Comparison of ENCODE assay signal across 25 cellular contexts in genomic region chr14:30935445-30935844, GRCh38.
DNase-seq lines count a peak whose midpoint lies in the region; ATAC-seq, FAIRE-seq and TF ChIP-seq lines count a peak whose summit lies in the region.
"Had no signal": no experiment of that assay in that cellular context is flagged by ENCODE, and none has a peak within 500 bp of the region (broad histone marks: within the 10 kb centered on the region; RNA-seq: fewer than 3 reads in every experiment).

No MANE protein-coding gene starts in this region.

- peaks cover 6% of the 10 kb centered on the region for H3K79me2 ChIP-seq in endothelial cell of umbilical vein (ENCODE audit: control insufficient read depth, insufficient read depth, low read length)

- H3K27me3 Mint-ChIP-seq in activated T-cell treated with anti-CD3 and anti-CD28 coated beads, Interleukin-2, amount 50 U/mL, for 72 hours (ENCODE audit: low read depth) = no peaks in the 10 kb centered on the region
- no peaks in the 10 kb centered on the region; the same call in 1 of the 2 replicates for H3K27me3 Mint-ChIP-seq in HFFc6 (ENCODE audit: insufficient read depth)
- H3K27me3 Mint-ChIP-seq in T-helper 17 cell = no peaks in the 10 kb centered on the region
- H3K27me3 Mint-ChIP-seq: B cell had no signal

- peaks cover 0 to 8% of the 10 kb centered on the region in 2 experiments for H3K36me3 ChIP-seq in endothelial cell of umbilical vein (ENCODE audit: control insufficient read depth in 2 of 2, extremely low read depth in 1 of 2, insufficient read depth in 2 of 2, low read length in 2 of 2)

- no TSS peak for BruUV-seq in endothelial cell of umbilical vein (replicated peaks; lab: Mats Ljungman, UMichigan)

- no peak for FAIRE-seq in endothelial cell of umbilical vein (lab: Jason Lieb, UNC)

- POLR2A ChIA-PET in endothelial cell of umbilical vein (lab: Charles Lee) = no interaction called here

- H3K4me2 ChIP-seq in endothelial cell of umbilical vein (ENCODE audit: insufficient read depth, low read length) = no peak overlapping the region
- H3K4me2 ChIP-seq: GM23338, PC-9 had no signal

- no peaks in the 10 kb centered on the region for H3K9me3 Mint-ChIP-seq in activated T-cell treated with anti-CD3 and anti-CD28 coated beads, Interleukin-2, amount 50 U/mL, for 72 hours
- H3K9me3 Mint-ChIP-seq in HFFc6 = no peaks in the 10 kb centered on the region
- H3K9me3 Mint-ChIP-seq: CD8-positive, alpha-beta T cell; GM23338 had no signal

- CTCF ChIA-PET in endothelial cell of umbilical vein (lab: Charles Lee) = interaction anchor here (1.3 kb wide), 1 partner anchor 13 kb away, joined by 3 read pairs; no protein-coding TSS in a partner anchor

- H3K4me1 Mint-ChIP-seq in activated T-cell treated with anti-CD3 and anti-CD28 coated beads, Interleukin-2, amount 50 U/mL, for 72 hours (ENCODE audit: low read depth) = no peaks in the 10 kb centered on the region
- H3K4me1 Mint-ChIP-seq in HFFc6 (ENCODE audit: low read depth) (peaks cover 36% of the 10 kb centered on the region), T-helper 17 cell (peaks cover 10% of the 10 kb centered on the region)
- H3K4me1 Mint-ChIP-seq: B cell, GM23338 had no signal

- no peak overlapping the region for H3K4me3 ChIP-seq in endothelial cell of umbilical vein (replicated peaks in 1 of 3; ENCODE audit: insufficient read depth in 1 of 3, low read depth in 1 of 3, low read length in 3 of 3)
- H3K4me3 ChIP-seq: GM23338, HAP-1, PC-9 had no signal

- H3K27ac ChIP-seq in endothelial cell of umbilical vein (ENCODE audit: insufficient read depth, low read depth, low read length) = no peak overlapping the region
- H3K27ac ChIP-seq: 22Rv1, C4-2B, PC-9 had no signal

- intact Hi-C loops in endothelial cell of umbilical vein (cut with micrococcal nuclease) = no loop called here

- no peaks in the 10 kb centered on the region for H3K9me1 ChIP-seq in endothelial cell of umbilical vein (replicated peaks; ENCODE audit: control insufficient read depth, extremely low read depth, insufficient read depth, low read length)

- H3K9me3 ChIP-seq in T-helper 17 cell (ENCODE audit: control insufficient read depth, low read length, poor library complexity, severe bottlenecking) (no peaks in the 10 kb centered on the region), endothelial cell of umbilical vein (replicated peaks; ENCODE audit: control insufficient read depth, insufficient read depth, low read length) (no peaks in the 10 kb centered on the region)
- H3K9me3 ChIP-seq: Caco-2, HAP-1 had no signal

- H2AFZ ChIP-seq in endothelial cell of umbilical vein (ENCODE audit: low read depth, low read length) = no peak overlapping the region
- H2AFZ ChIP-seq: GM23338, PC-9 had no signal

- peaks cover 11% of the 10 kb centered on the region for H3K4me1 ChIP-seq in endothelial cell of umbilical vein (ENCODE audit: control insufficient read depth, extremely low read depth, insufficient read depth, low read length)
- H3K4me1 ChIP-seq: Caco-2 had no signal

- TF ChIP-seq CTCF in HFFc6 (IDR thresholded peaks at IDR 0.05) (no peak), endothelial cell of umbilical vein (IDR thresholded peaks at IDR 0.05; ENCODE audit: extremely low read depth in 1 of 2, insufficient read depth in 1 of 2, low read depth in 1 of 2, low read length in 2 of 2) (no peak)

- H3K27me3 ChIP-seq in endothelial cell of umbilical vein (ENCODE audit: control insufficient read depth in 2 of 2, insufficient read depth in 2 of 2, low read length in 2 of 2) = no peaks in the 10 kb centered on the region

- H3K36me3 Mint-ChIP-seq in activated T-cell treated with anti-CD3 and anti-CD28 coated beads, Interleukin-2, amount 50 U/mL, for 72 hours (ENCODE audit: insufficient read depth in 2 of 2) = peaks cover 3 to 11% of the 10 kb centered on the region in 2 donors
- H3K36me3 Mint-ChIP-seq in HFFc6 (ENCODE audit: low read depth) (peaks cover 17% of the 10 kb centered on the region), T-helper 17 cell (ENCODE audit: low read depth) (peaks cover 2% of the 10 kb centered on the region)

- no peak for DNase-seq in activated T-cell treated with anti-CD3 and anti-CD28 coated beads, Interleukin-2, amount 50 U/mL, for 72 hours
- no peak for DNase-seq in activated T-cell treated with anti-CD3 and anti-CD28 coated beads, Interleukin-2, amount 50 U/mL, for 1 hour
- DNase-seq in HFFc6 (peak; percentile 5), T-helper 17 cell (no peak), endothelial cell of umbilical vein (ENCODE audit: low read depth, low spot score) (no peak), hypothalamus (lab: John Stamatoyannopoulos, UW) (no peak)
- DNase-seq: Caco-2; CD8-positive, alpha-beta T cell; NCI-H1092 treated with DMSO at 0.1 percent for 48 hours; NCI-H146; NCI-H1930; NCI-H2107; NCI-H524; NCI-H774; NK-92 treated with Interleukin-12 subunit alpha and Interleukin-12 subunit beta, amount 100 ng/mL, for 24 hours; PC-9; Right ventricle myocardium superior; RPMI8226 had no signal

- H3K27ac Mint-ChIP-seq in activated T-cell treated with anti-CD3 and anti-CD28 coated beads, Interleukin-2, amount 50 U/mL, for 72 hours = peak overlapping the region; percentile 24
- H3K27ac Mint-ChIP-seq in HFFc6 (peak overlapping the region; percentile 25; the same call in 1 of the 2 replicates), T-helper 17 cell (peak overlapping the region; percentile 84)
- H3K27ac Mint-ChIP-seq: B cell, GM23338 had no signal

- H4K20me1 ChIP-seq in endothelial cell of umbilical vein (replicated peaks; ENCODE audit: control insufficient read depth, extremely low read depth, insufficient read depth, low read length) = peaks cover 3% of the 10 kb centered on the region

- dilution Hi-C loops in endothelial cell of umbilical vein (cut with MboI; ENCODE audit: extremely low pct_ligation_motif_present, low sequenced_read_pairs) = no loop called here

- no peak for ATAC-seq in activated T-cell treated with anti-CD3 and anti-CD28 coated beads, Interleukin-2, amount 50 U/mL, for 72 hours (replicated peaks in 1 of 2)
- no peak for ATAC-seq in T-helper 17 cell
- ATAC-seq in GM18519 (IDR thresholded peaks at IDR 0.05; ENCODE audit: low FRiP score, unreplicated experiment) = no peak
- ATAC-seq in HG02610 (IDR thresholded peaks at IDR 0.05; ENCODE audit: unreplicated experiment) = no peak
- ATAC-seq: CD8-positive, alpha-beta T cell; GM23338 had no signal

- H3K4me3 Mint-ChIP-seq in activated T-cell treated with anti-CD3 and anti-CD28 coated beads, Interleukin-2, amount 50 U/mL, for 72 hours = no peak overlapping the region
- no peak overlapping the region for H3K4me3 Mint-ChIP-seq in HFFc6
- H3K4me3 Mint-ChIP-seq in T-helper 17 cell = no peak overlapping the region
- H3K4me3 Mint-ChIP-seq: B cell; CD8-positive, alpha-beta T cell; GM23338 had no signal

- no peak for TF ChIP-seq POLR2A in endothelial cell of umbilical vein (IDR thresholded peaks at IDR 0.05; ENCODE audit: low read depth, low read length)

- no peak overlapping the region for H3K9ac ChIP-seq in endothelial cell of umbilical vein (replicated peaks; ENCODE audit: extremely low read depth, insufficient read depth, low read length)

TF ChIP-seq in endothelial cell of umbilical vein, 7 proteins besides CTCF, POLR2A, EP300 and RAD21:
- TF ChIP-seq EZH2 (IDR thresholded peaks at IDR 0.05; ENCODE audit: borderline replicate concordance, low read depth, low read length, severe bottlenecking) (no peak), GATA2 (IDR thresholded peaks at IDR 0.05; ENCODE audit: insufficient read depth, insufficient read length, low read depth, low read length) (peak; percentile 72), JUN (IDR thresholded peaks at IDR 0.05; ENCODE audit: borderline replicate concordance, insufficient read depth, insufficient read length, low read depth) (no peak), MYC (IDR thresholded peaks at IDR 0.05; ENCODE audit: low read depth, low read length) (no peak), MAX (IDR thresholded peaks at IDR 0.05; ENCODE audit: insufficient read depth, insufficient read length) (no peak), POLR2AphosphoS5 (IDR thresholded peaks at IDR 0.05; ENCODE audit: insufficient read depth, low read depth, low read length) (no peak), FOS (IDR thresholded peaks at IDR 0.05; ENCODE audit: borderline replicate concordance, insufficient read depth, low read length) (no peak)

Comparison
In these comparisons a context has a peak if more than half of its experiments do, and no peak if none do; other contexts are left out.
1. H3K27ac Mint-ChIP-seq: peak in every context shown above with its lines; median percentile 84 in T-helper 17 cell; 25 in HFFc6; 24 in activated T-cell treated with anti-CD3 and anti-CD28 coated beads, Interleukin-2, amount 50 U/mL, for 72 hours.